8 cellular contexts compared by ENCODE assay signal in the genomic region with DNA sequence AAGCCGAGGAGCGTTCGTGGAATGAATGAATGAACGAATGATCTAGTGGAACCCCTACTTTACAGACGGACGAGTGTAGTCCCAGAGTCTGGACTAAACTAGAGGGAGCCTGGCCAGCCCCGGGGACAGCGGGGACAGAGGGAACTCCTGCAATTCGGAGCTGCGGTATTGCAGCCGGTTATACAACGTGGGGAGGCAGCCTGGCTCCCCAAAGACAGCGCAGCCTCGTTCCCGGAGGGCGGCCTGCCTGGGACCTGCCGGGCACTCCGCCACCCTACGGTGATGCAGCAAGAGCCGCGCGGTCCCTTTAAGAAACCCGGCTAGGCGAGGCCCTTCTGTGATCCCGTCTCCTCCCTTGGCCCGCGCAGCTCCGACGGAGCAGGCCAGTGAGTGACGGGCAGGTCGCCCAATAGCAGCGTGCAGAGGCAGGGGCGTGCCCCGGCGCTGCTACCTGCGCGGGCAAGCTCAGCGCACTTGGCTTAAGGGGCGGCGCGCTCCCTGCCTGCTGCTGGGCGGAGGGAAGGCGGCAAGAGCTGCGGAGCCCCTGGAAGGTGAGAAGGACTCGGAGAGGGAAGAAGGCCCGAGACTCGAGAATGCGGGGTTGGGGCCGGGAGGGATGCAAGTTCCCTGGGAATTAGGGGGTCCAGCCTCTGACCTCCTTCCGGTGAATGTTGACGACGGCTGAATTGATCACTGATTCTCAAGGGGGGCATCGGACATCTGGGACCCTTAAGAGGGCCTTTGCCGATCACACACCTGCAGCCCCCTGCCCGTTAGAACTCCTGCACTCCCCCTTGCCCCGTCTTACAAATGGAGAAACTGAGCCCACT. TPM values are rescaled to one million over a fixed set of nuclear protein-coding genes. Genes with fewer than 3 reads are reported as not detected.
DNase-seq lines count a peak whose midpoint lies in the region; ATAC-seq and TF ChIP-seq lines count a peak whose summit lies in the region.

ABCA7 (plus strand) TSS at position 462 of the 830 bp plus-strand sequence. CDS start 1,255 bp downstream, outside the sequence.

- peak within 1 kb of the TSS; percentile 56 for H3K27ac Mint-ChIP-seq in activated naive CD4-positive, alpha-beta T cell treated with anti-CD3 and anti-CD28 coated beads, Interleukin-2, amount 50 U/mL, for 24 hours

- H3K4me3 Mint-ChIP-seq in activated naive CD4-positive, alpha-beta T cell treated with anti-CD3 and anti-CD28 coated beads, Interleukin-2, amount 50 U/mL, for 24 hours, result peak within 1 kb of the TSS; percentile 96

- no peaks in the 10 kb centered on the region for H3K9me3 ChIP-seq in testis

- H3K27ac ChIP-seq in testis, result no peak within 1 kb of the TSS

- intact Hi-C loops in testis (cut with DNase I; ENCODE audit: low total_unique reads), result no loop called here

- TF ChIP-seq CTCF in omental fat pad (IDR thresholded peaks at IDR 0.05) (no peak), testis (IDR thresholded peaks at IDR 0.05) (peak in 1 of 3 experiments; percentile 22)

- no peaks in the 10 kb centered on the region for H3K27me3 Mint-ChIP-seq in activated naive CD4-positive, alpha-beta T cell treated with anti-CD3 and anti-CD28 coated beads, Interleukin-2, amount 50 U/mL, for 24 hours

- H3K4me1 Mint-ChIP-seq in activated naive CD4-positive, alpha-beta T cell treated with anti-CD3 and anti-CD28 coated beads, Interleukin-2, amount 50 U/mL, for 24 hours, result peaks cover 41% of the 10 kb centered on the region

- peaks cover 4% of the 10 kb centered on the region for H3K36me3 Mint-ChIP-seq in activated naive CD4-positive, alpha-beta T cell treated with anti-CD3 and anti-CD28 coated beads, Interleukin-2, amount 50 U/mL, for 24 hours

- H3K4me1 ChIP-seq in testis, result peaks cover 21% of the 10 kb centered on the region

- no peaks in the 10 kb centered on the region for H3K27me3 ChIP-seq in testis

- peak; percentile 78 for ATAC-seq in HG02623 (IDR thresholded peaks at IDR 0.05; ENCODE audit: unreplicated experiment)
- peak; percentile 96 for ATAC-seq in omental fat pad (ENCODE audit: low FRiP score)

- peak within 1 kb of the TSS; percentile 71 for H3K4me3 ChIP-seq in GM08714 (ENCODE audit: low read length)
- peak within 1 kb of the TSS; percentile 37 to 42 for H3K4me3 ChIP-seq in testis

- peak; percentile 95 for DNase-seq in NCI-H1105 (lab: John Stamatoyannopoulos, UW)
- DNase-seq in SKM-1 (lab: John Stamatoyannopoulos, UW; ENCODE audit: unreplicated experiment), result peak; percentile 89
- DNase-seq in glomerular visceral epithelial cell (ENCODE audit: extremely low spot score), result peak; percentile 99
- peak; percentile 94 for DNase-seq in omental fat pad (ENCODE audit: low spot score)
- peak; percentile 98 for DNase-seq in testis

- TF ChIP-seq POLR2A in testis (IDR thresholded peaks at IDR 0.05), result no peak

- no peaks in the 10 kb centered on the region for H3K9me3 Mint-ChIP-seq in activated naive CD4-positive, alpha-beta T cell treated with anti-CD3 and anti-CD28 coated beads, Interleukin-2, amount 50 U/mL, for 24 hours

- WGBS in testis, 2 donors, result 0 to 1% methylated on average over 37 to 56 of the region's 56 CpGs

- no peaks in the 10 kb centered on the region for H3K36me3 ChIP-seq in testis (ENCODE audit: low read depth, missing control alignments)

RNA-seq across cellular contexts. Expression of gene ABCA7, which starts in this region (rescaled TPM):
- total RNA-seq in omental fat pad (10 to 100 TPM; 10.3 to 29.8 (median 15.9) TPM), testis (10 to 100 TPM; 12.1 to 14.6 TPM)
- 7.3 TPM for polyA plus RNA-seq in testis (ENCODE audit: insufficient read depth, low read depth, low replicate concordance)
